In genomic region chr4:97576955-97577354, GRCh38 we compare ENCODE assay signal across 26 cellular contexts.
DNase-seq lines count a peak whose midpoint lies in the region; ATAC-seq and TF ChIP-seq lines count a peak whose summit lies in the region.
"Had no signal": no experiment of that assay in that cellular context is flagged by ENCODE, and none has a peak within 500 bp of the region (broad histone marks: within the 10 kb centered on the region; RNA-seq: fewer than 3 reads in every experiment).

No MANE protein-coding gene starts in this region.

- H3K9me3 Mint-ChIP-seq in activated T-cell treated with anti-CD3 and anti-CD28 coated beads, Interleukin-2, amount 50 U/mL, for 4 hours, result peaks cover 3% of the 10 kb centered on the region
- H3K9me3 Mint-ChIP-seq: activated naive CD4-positive, alpha-beta T cell treated with anti-CD3 and anti-CD28 coated beads, Interleukin-2, amount 50 U/mL, for 24 hours; activated T-helper 17 cell treated with anti-CD3 and anti-CD28 coated beads, Interleukin-2, amount 50 U/mL, for 72 hours; CD4-positive, alpha-beta T cell had no signal

- TF ChIP-seq CTCF in astrocyte of the spinal cord (IDR thresholded peaks at IDR 0.05; ENCODE audit: low read depth, low read length), result no peak

- H3K4me1 Mint-ChIP-seq in activated T-cell treated with anti-CD3 and anti-CD28 coated beads, Interleukin-2, amount 50 U/mL, for 4 hours (ENCODE audit: low read depth), result no peaks in the 10 kb centered on the region
- H3K4me1 Mint-ChIP-seq: activated naive CD4-positive, alpha-beta T cell treated with anti-CD3 and anti-CD28 coated beads, Interleukin-2, amount 50 U/mL, for 24 hours; activated T-helper 17 cell treated with anti-CD3 and anti-CD28 coated beads, Interleukin-2, amount 50 U/mL, for 72 hours; immature natural killer cell had no signal

- no peak overlapping the region for H3K4me3 Mint-ChIP-seq in activated T-cell treated with anti-CD3 and anti-CD28 coated beads, Interleukin-2, amount 50 U/mL, for 4 hours
- H3K4me3 Mint-ChIP-seq: activated CD8-positive, alpha-beta T cell treated with anti-CD3 and anti-CD28 coated beads, Interleukin-2, amount 10 ng/mL, durations not matched to agents 7 days and 5 days; activated naive CD4-positive, alpha-beta T cell treated with anti-CD3 and anti-CD28 coated beads, Interleukin-2, amount 50 U/mL, for 24 hours; activated T-helper 17 cell treated with anti-CD3 and anti-CD28 coated beads, Interleukin-2, amount 50 U/mL, for 72 hours; CD4-positive, alpha-beta T cell; immature natural killer cell; stimulated activated naive CD8-positive, alpha-beta T cell treated with anti-CD3 and anti-CD28 coated beads, Interleukin-15, Interleukin-2, amounts not matched to agents 100 ng/mL and 50 ng/mL, for 24 hours had no signal

- in situ Hi-C loops in astrocyte of the spinal cord (cut with HindIII; ENCODE audit: low sequenced_read_pairs), result no loop called here

- DNase-seq in NCI-H2081 (lab: John Stamatoyannopoulos, UW) (peak; percentile 8 to 66), NCI-H2081 treated with DMSO at 0.1 percent for 48 hours (lab: John Stamatoyannopoulos, UW) (no peak), NCI-H446 (lab: John Stamatoyannopoulos, UW) (peak; percentile 60 to 69), astrocyte of the spinal cord (ENCODE audit: low read depth, low spot score) (peak; percentile 41), erythroblast (lab: John Stamatoyannopoulos, UW) (no peak), T-helper 2 cell (no peak), SKM-1 (lab: John Stamatoyannopoulos, UW; ENCODE audit: unreplicated experiment) (no peak)
- DNase-seq in activated T-cell treated with anti-CD3 and anti-CD28 coated beads, Interleukin-2, amount 50 U/mL, for 4 hours, result no peak
- DNase-seq: activated CD4-positive, alpha-beta T cell treated with anti-CD3 and anti-CD28 coated beads for 4 hours; activated CD8-positive, alpha-beta T cell treated with anti-CD3 and anti-CD28 coated beads, Interleukin-2, amount 10 ng/mL, durations not matched to agents 7 days and 5 days; amniotic stem cell; CD4-positive, alpha-beta T cell; immature natural killer cell; NCI-H1436 treated with DMSO at 0.1 percent for 48 hours; NCI-H2171; NCI-H510A treated with DMSO at 0.1 percent for 48 hours; right lobe of liver; SHP77; spleen; stimulated activated CD4-positive, alpha-beta T cell treated with anti-CD3 and anti-CD28 coated beads, Interleukin-2, amount 100 ng/mL, for 24 hours; stimulated activated CD8-positive, alpha-beta memory T cell treated with anti-CD3 and anti-CD28 coated beads, Interleukin-4, amount 100 ng/mL, for 48 hours; testis had no signal

- no peak for ATAC-seq in activated T-cell treated with anti-CD3 and anti-CD28 coated beads, Interleukin-2, amount 50 U/mL, for 4 hours
- ATAC-seq: activated CD8-positive, alpha-beta T cell treated with anti-CD3 and anti-CD28 coated beads, Interleukin-2, amount 10 ng/mL, durations not matched to agents 7 days and 5 days; activated T-helper 17 cell treated with anti-CD3 and anti-CD28 coated beads, Interleukin-2, amount 50 U/mL, for 72 hours; right lobe of liver had no signal

- TF ChIP-seq POLR2A in erythroblast (IDR thresholded peaks at IDR 0.05; ENCODE audit: low read length), result no peak

- H3K27me3 Mint-ChIP-seq in activated T-cell treated with anti-CD3 and anti-CD28 coated beads, Interleukin-2, amount 50 U/mL, for 4 hours (ENCODE audit: low read depth), result no peaks in the 10 kb centered on the region
- H3K27me3 Mint-ChIP-seq: activated T-helper 17 cell treated with anti-CD3 and anti-CD28 coated beads, Interleukin-2, amount 50 U/mL, for 72 hours; CD4-positive, alpha-beta T cell; progenitor cell of endocrine pancreas; stimulated activated naive CD8-positive, alpha-beta T cell treated with anti-CD3 and anti-CD28 coated beads, Interleukin-15, Interleukin-2, amounts not matched to agents 100 ng/mL and 50 ng/mL, for 24 hours had no signal

- H3K4me3 ChIP-seq in astrocyte of the spinal cord (ENCODE audit: low read depth, low read length), result no peak overlapping the region
- H3K4me3 ChIP-seq: right lobe of liver, spleen, testis had no signal

- no peaks in the 10 kb centered on the region for H3K36me3 Mint-ChIP-seq in activated T-cell treated with anti-CD3 and anti-CD28 coated beads, Interleukin-2, amount 50 U/mL, for 4 hours (ENCODE audit: insufficient read depth)
- H3K36me3 Mint-ChIP-seq: activated naive CD4-positive, alpha-beta T cell treated with anti-CD3 and anti-CD28 coated beads, Interleukin-2, amount 50 U/mL, for 24 hours; immature natural killer cell had no signal

Comparison
In these comparisons a context has a peak if more than half of its experiments do, and no peak if none do; other contexts are left out.
1. DNase-seq: peak in NCI-H2081 (2 of 2), NCI-H446 (2 of 2) and astrocyte of the spinal cord (single experiment); none in NCI-H2081 treated with DMSO at 0.1 percent for 48 hours (single experiment), activated T-cell treated with anti-CD3 and anti-CD28 coated beads, Interleukin-2, amount 50 U/mL, for 4 hours (single experiment), erythroblast (0 of 2), T-helper 2 cell (0 of 5) and SKM-1 (single experiment).